In the genomic region with DNA sequence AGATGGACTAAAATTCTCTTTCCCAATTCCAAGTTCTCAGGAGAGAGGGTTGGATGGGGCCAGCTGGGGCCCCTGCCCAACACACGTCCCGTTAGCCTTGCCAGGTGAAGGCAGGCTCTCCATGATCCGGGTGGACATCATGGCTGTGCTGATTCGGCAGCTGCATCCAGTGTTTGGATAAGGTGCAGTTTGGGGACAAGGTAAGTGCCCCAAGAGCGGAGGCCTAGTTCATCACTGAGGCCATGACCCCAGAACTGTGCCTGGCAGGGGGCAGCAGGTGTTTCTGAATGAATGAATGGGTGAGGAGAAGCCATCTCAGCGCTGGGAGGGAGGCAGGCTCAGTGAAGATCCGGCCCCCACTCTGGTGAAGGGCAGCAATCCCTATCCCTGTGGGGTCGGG, we compare ENCODE assay signal across 23 cellular contexts.
A peak's percentile ranks its signal among the peaks of the same experiment; 100 is the strongest.
DNase-seq lines count a peak whose midpoint lies in the region; ATAC-seq, FAIRE-seq and TF ChIP-seq lines count a peak whose summit lies in the region.
"Had no signal": no experiment of that assay in that cellular context is flagged by ENCODE, and none has a peak within 500 bp of the region (broad histone marks: within the 10 kb centered on the region; RNA-seq: fewer than 3 reads in every experiment).

No MANE protein-coding gene starts in this region.

- DNase-seq in Right ventricle myocardium superior (peak; percentile 15), right atrium auricular region (ENCODE audit: low spot score) (no peak), kidney (peak; percentile 46), osteoblast (ENCODE audit: insufficient read length, low spot score, missing footprints) (peak; percentile 21), posterior vena cava (ENCODE audit: low spot score) (peak; percentile 70), DMS153 treated with DMSO at 0.1 percent for 48 hours (lab: John Stamatoyannopoulos, UW; ENCODE audit: unreplicated experiment) (no peak), middle frontal gyrus (ENCODE audit: extremely low spot score, low spot score) (no peak)
- DNase-seq: AML-193; Caco-2; Calu3; CD4-positive, alpha-beta T cell; CD8-positive, alpha-beta T cell; DMS79 treated with DMSO at 0.1 percent for 48 hours; GF-D8 had no signal

- intact Hi-C loops in Right ventricle myocardium superior (cut with DNase I) (no loop called here), kidney (cut with DNase I) (no loop called here), posterior vena cava (cut with DNase I) (loop anchor here in 1 of 2 donors (10.0 kb wide), 1 partner anchor 1902 kb away; no protein-coding TSS in a partner anchor)

- H3K36me3 ChIP-seq in right atrium auricular region (no peaks in the 10 kb centered on the region), kidney (ENCODE audit: control insufficient read depth in 1 of 2, insufficient read depth in 2 of 2, low read length in 2 of 2) (no peaks in the 10 kb centered on the region), osteoblast (ENCODE audit: insufficient read depth, low read length) (no peaks in the 10 kb centered on the region)
- H3K36me3 ChIP-seq: BLaER1 treated with 17β-estradiol and CSF1 and Interleukin-3, amounts not matched to agents 10 nM and 100 nM had no signal

- ATAC-seq in Right ventricle myocardium superior (ENCODE audit: poor library complexity) (no peak), HG02571 (IDR thresholded peaks at IDR 0.05; ENCODE audit: unreplicated experiment) (no peak)
- ATAC-seq: A549; CD8-positive, alpha-beta T cell had no signal

- no peak overlapping the region for H3K4me3 ChIP-seq in right atrium auricular region
- no peak overlapping the region for H3K4me3 ChIP-seq in kidney (ENCODE audit: low read length in 2 of 2)
- no peak overlapping the region for H3K4me3 ChIP-seq in osteoblast (ENCODE audit: insufficient read depth, low read length)
- H3K4me3 ChIP-seq: A549; BLaER1 treated with 17β-estradiol and CSF1 and Interleukin-3, amounts not matched to agents 10 nM and 100 nM had no signal

- H3K9me3 ChIP-seq in right atrium auricular region (no peaks in the 10 kb centered on the region), kidney (ENCODE audit: control insufficient read depth in 1 of 2, low read length in 2 of 2) (no peaks in the 10 kb centered on the region), osteoblast (ENCODE audit: low read depth, low read length) (no peaks in the 10 kb centered on the region)
- H3K9me3 ChIP-seq: A549; BLaER1 treated with 17β-estradiol and CSF1 and Interleukin-3, amounts not matched to agents 10 nM and 100 nM; Caco-2 had no signal

- no peak overlapping the region for H3K4me2 ChIP-seq in osteoblast (ENCODE audit: insufficient read depth, low read length)
- H3K4me2 ChIP-seq: A549; BLaER1 treated with 17β-estradiol and CSF1 and Interleukin-3, amounts not matched to agents 10 nM and 100 nM had no signal

- H3K27ac ChIP-seq in right atrium auricular region (no peak overlapping the region), kidney (ENCODE audit: low read depth in 2 of 2, low read length in 2 of 2) (no peak overlapping the region), osteoblast (ENCODE audit: low read depth, low read length) (no peak overlapping the region)
- H3K27ac ChIP-seq: 22Rv1; A549; BLaER1 treated with 17β-estradiol and CSF1 and Interleukin-3, amounts not matched to agents 10 nM and 100 nM; C4-2B had no signal

- TF ChIP-seq CTCF in right atrium auricular region (IDR thresholded peaks at IDR 0.05) (no peak), kidney (IDR thresholded peaks at IDR 0.05; ENCODE audit: borderline replicate concordance, extremely low read depth, insufficient read depth) (no peak), osteoblast (IDR thresholded peaks at IDR 0.05; ENCODE audit: extremely low read depth, low read depth, low read length) (no peak)

- no peak for FAIRE-seq in kidney (lab: Jason Lieb, UNC)
- FAIRE-seq: A549, D721Med, G401.6, GM12891, GM18507 had no signal

- no peaks in the 10 kb centered on the region for H3K27me3 ChIP-seq in right atrium auricular region
- no peaks in the 10 kb centered on the region for H3K27me3 ChIP-seq in osteoblast (ENCODE audit: insufficient read depth, low read length)
- H3K27me3 ChIP-seq: BLaER1 treated with 17β-estradiol and CSF1 and Interleukin-3, amounts not matched to agents 10 nM and 100 nM had no signal

- H3K9ac ChIP-seq in kidney (ENCODE audit: low read length in 2 of 2), result no peak overlapping the region
- H3K9ac ChIP-seq: BLaER1 treated with 17β-estradiol and CSF1 and Interleukin-3, amounts not matched to agents 10 nM and 100 nM had no signal

- H4K20me1 ChIP-seq in osteoblast (ENCODE audit: insufficient read depth, low read length), result no peaks in the 10 kb centered on the region
- H4K20me1 ChIP-seq: BLaER1 treated with 17β-estradiol and CSF1 and Interleukin-3, amounts not matched to agents 10 nM and 100 nM had no signal

- no peak overlapping the region for H2AFZ ChIP-seq in osteoblast (ENCODE audit: low read length)

- H3K4me1 ChIP-seq in right atrium auricular region (no peaks in the 10 kb centered on the region), kidney (ENCODE audit: control insufficient read depth in 1 of 2, insufficient read depth in 1 of 2, low read depth in 1 of 2, low read length in 2 of 2) (no peaks in the 10 kb centered on the region), osteoblast (ENCODE audit: insufficient read depth, low read length) (no peaks in the 10 kb centered on the region)
- H3K4me1 ChIP-seq: Caco-2 had no signal

- no peaks in the 10 kb centered on the region for H3K79me2 ChIP-seq in osteoblast (ENCODE audit: insufficient read depth, low read length)

Comparison
In these comparisons a context has a peak if more than half of its experiments do, and no peak if none do; other contexts are left out.
1. DNase-seq: peak in Right ventricle myocardium superior (single experiment), kidney (single experiment), osteoblast (single experiment) and posterior vena cava (single experiment); none in right atrium auricular region (single experiment), DMS153 treated with DMSO at 0.1 percent for 48 hours (single experiment) and middle frontal gyrus (single experiment).